In the genomic region with DNA sequence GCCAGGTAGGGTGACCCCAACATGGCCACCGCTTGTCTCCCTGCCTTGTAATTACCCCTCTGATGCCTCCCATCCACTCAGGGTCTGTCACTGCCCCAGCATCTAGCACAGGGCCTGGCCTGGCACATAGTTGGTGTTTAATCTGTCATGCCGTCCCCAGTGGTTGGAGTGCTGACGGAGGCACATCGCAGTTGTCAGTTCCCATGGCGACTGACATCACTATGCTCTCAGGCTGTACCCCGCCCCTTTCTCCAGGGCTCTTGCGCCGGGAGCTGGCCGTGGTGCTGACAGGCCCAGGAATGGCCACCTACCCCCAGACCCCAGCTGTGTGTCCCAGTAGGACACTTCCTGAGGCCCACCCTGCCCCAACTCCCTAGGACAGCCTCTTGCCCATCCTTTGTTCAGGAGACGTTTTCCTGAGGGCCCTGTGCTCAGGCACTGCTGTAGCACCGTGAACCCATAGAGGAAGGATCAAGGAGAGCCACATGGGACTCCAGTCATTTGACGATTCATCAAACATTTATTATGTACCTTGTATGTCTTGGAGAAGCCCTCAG, we compare ENCODE assay signal across 9 cellular contexts. TPM values are rescaled to one million over a fixed set of nuclear protein-coding genes. Genes with fewer than 3 reads are reported as not detected.
DNase-seq lines count a peak whose midpoint lies in the region; ATAC-seq and TF ChIP-seq lines count a peak whose summit lies in the region.
"Had no signal": no experiment of that assay in that cellular context is flagged by ENCODE, and none has a peak within 500 bp of the region (broad histone marks: within the 10 kb centered on the region; RNA-seq: fewer than 3 reads in every experiment).

No MANE protein-coding gene starts in this region.

- CTCF ChIA-PET in activated naive CD4-positive, alpha-beta T cell treated with anti-CD3 and anti-CD28 coated beads for 36 hours (lab: Charles Lee): no interaction called here

- H3K4me3 Mint-ChIP-seq in activated naive CD4-positive, alpha-beta T cell treated with anti-CD3 and anti-CD28 coated beads for 36 hours: no peak overlapping the region

- ATAC-seq in upper lobe of right lung (peak; percentile 44), GM19455 (IDR thresholded peaks at IDR 0.05; ENCODE audit: unreplicated experiment) (no peak)
- ATAC-seq: gastrocnemius medialis had no signal

- no peaks in the 10 kb centered on the region for H3K9me3 ChIP-seq in upper lobe of right lung
- H3K9me3 ChIP-seq: gastrocnemius medialis had no signal

- H3K4me3 ChIP-seq in upper lobe of right lung: no peak overlapping the region
- H3K4me3 ChIP-seq: gastrocnemius medialis had no signal

- no peak overlapping the region for H3K27ac Mint-ChIP-seq in activated naive CD4-positive, alpha-beta T cell treated with anti-CD3 and anti-CD28 coated beads for 36 hours

- H3K27me3 ChIP-seq in upper lobe of right lung: peaks cover 7% of the 10 kb centered on the region
- H3K27me3 ChIP-seq: gastrocnemius medialis had no signal

- intact Hi-C loops in activated naive CD4-positive, alpha-beta T cell treated with anti-CD3 and anti-CD28 coated beads for 36 hours (cut with micrococcal nuclease): no loop called here
- intact Hi-C loops in upper lobe of right lung (cut with DNase I): no loop called here

- no peaks in the 10 kb centered on the region for H3K4me1 Mint-ChIP-seq in activated naive CD4-positive, alpha-beta T cell treated with anti-CD3 and anti-CD28 coated beads for 36 hours (ENCODE audit: low read depth)

- H3K36me3 ChIP-seq in upper lobe of right lung: no peaks in the 10 kb centered on the region
- H3K36me3 ChIP-seq: gastrocnemius medialis had no signal

- no peak for TF ChIP-seq CTCF in upper lobe of right lung (IDR thresholded peaks at IDR 0.05)

- peaks cover 22% of the 10 kb centered on the region for H3K27me3 Mint-ChIP-seq in activated naive CD4-positive, alpha-beta T cell treated with anti-CD3 and anti-CD28 coated beads for 36 hours (ENCODE audit: low read depth)

- H3K36me3 Mint-ChIP-seq in activated naive CD4-positive, alpha-beta T cell treated with anti-CD3 and anti-CD28 coated beads for 36 hours (ENCODE audit: low read depth): no peaks in the 10 kb centered on the region

- no peaks in the 10 kb centered on the region for H3K4me1 ChIP-seq in upper lobe of right lung
- H3K4me1 ChIP-seq: gastrocnemius medialis had no signal

- DNase-seq in activated naive CD4-positive, alpha-beta T cell treated with anti-CD3 and anti-CD28 coated beads for 36 hours: peak; percentile 48
- no peak for DNase-seq in activated naive CD4-positive, alpha-beta T cell (lab: John Stamatoyannopoulos, UW)
- DNase-seq in amniotic epithelial cell (ENCODE audit: low read depth) (peak; percentile 53), left kidney (ENCODE audit: low read depth, low spot score) (peak; percentile 96), upper lobe of right lung (peak; percentile 65), germinal center (ENCODE audit: low spot score) (no peak), foreskin melanocyte (no peak)

- no peak overlapping the region for H3K27ac ChIP-seq in upper lobe of right lung
- H3K27ac ChIP-seq: gastrocnemius medialis had no signal

- H3K9me3 Mint-ChIP-seq in activated naive CD4-positive, alpha-beta T cell treated with anti-CD3 and anti-CD28 coated beads for 36 hours: no peaks in the 10 kb centered on the region

RNA-seq across cellular contexts. Expression of gene FAM222A, which starts 23.0 kb away (rescaled TPM):
- under 1 TPM; 0.20 to 0.38 TPM for total RNA-seq in activated naive CD4-positive, alpha-beta T cell treated with anti-CD3 and anti-CD28 coated beads for 36 hours
- 6.2 TPM for total RNA-seq in upper lobe of right lung

Comparison
In these comparisons a context has a peak if more than half of its experiments do, and no peak if none do; other contexts are left out.
1. DNase-seq: peak in activated naive CD4-positive, alpha-beta T cell treated with anti-CD3 and anti-CD28 coated beads for 36 hours (single experiment), amniotic epithelial cell (single experiment), left kidney (single experiment) and upper lobe of right lung (single experiment); none in activated naive CD4-positive, alpha-beta T cell (0 of 4), germinal center (single experiment) and foreskin melanocyte (single experiment).